ENCODE assay signal across 1 cellular context in genomic region chr12:52305921-52306705, GRCh38.
TF ChIP-seq lines count a peak whose summit lies in the region.

No MANE protein-coding gene starts in this region.

TF ChIP-seq in endothelial cell of umbilical vein, 7 proteins besides CTCF, POLR2A, EP300 and RAD21:
- no peak for TF ChIP-seq GATA2 (IDR thresholded peaks at IDR 0.05; ENCODE audit: insufficient read depth, insufficient read length, low read depth, low read length)
- TF ChIP-seq POLR2AphosphoS5 (IDR thresholded peaks at IDR 0.05; ENCODE audit: insufficient read depth, low read depth, low read length): no peak
TF ChIP-seq in endothelial cell of umbilical vein: peak in this region for 0.
